ENCODE assay signal across 14 cellular contexts in genomic region chr13:103078145-103078544, GRCh38. TPM values are rescaled to one million over a fixed set of nuclear protein-coding genes. Genes with fewer than 3 reads are reported as not detected.
A peak's percentile ranks its signal among the peaks of the same experiment; 100 is the strongest.
DNase-seq lines count a peak whose midpoint lies in the region; ATAC-seq and TF ChIP-seq lines count a peak whose summit lies in the region.
"Had no signal": no experiment of that assay in that cellular context is flagged by ENCODE, and none has a peak within 500 bp of the region (broad histone marks: within the 10 kb centered on the region; RNA-seq: fewer than 3 reads in every experiment).

No MANE protein-coding gene starts in this region.

- no peak for TF ChIP-seq CTCF in MM.1S (IDR thresholded peaks at IDR 0.05; ENCODE audit: low read length)
- TF ChIP-seq CTCF in thyroid gland (IDR thresholded peaks at IDR 0.05): no peak

- 82 to 86% methylated on average over 5 of the region's 5 CpGs for WGBS in thyroid gland, 2 donors

- TF ChIP-seq POLR2A in thyroid gland (IDR thresholded peaks at IDR 0.05): no peak

- 0 out of 2 replicates have a peak overlapping the region, but pooled peaks have one; percentile 19 for H3K4me2 ChIP-seq in MM.1S (ENCODE audit: low read depth, low read length)

- no peaks in the 10 kb centered on the region for H3K4me1 ChIP-seq in MM.1S (ENCODE audit: low read length)
- H3K4me1 ChIP-seq in thyroid gland: no peaks in the 10 kb centered on the region

- H3K9me3 ChIP-seq in MM.1S (replicated peaks; ENCODE audit: insufficient read depth, low read length) (no peaks in the 10 kb centered on the region), thyroid gland (no peaks in the 10 kb centered on the region)

- no peak overlapping the region for H2AFZ ChIP-seq in MM.1S (ENCODE audit: low read length)

- no peak overlapping the region for H3K4me3 ChIP-seq in MM.1S (ENCODE audit: low read length)
- H3K4me3 ChIP-seq in thyroid gland (replicated peaks in 1 of 3): no peak overlapping the region

- H3K36me3 ChIP-seq in MM.1S (replicated peaks; ENCODE audit: insufficient read depth, low read length): no peaks in the 10 kb centered on the region
- H3K36me3 ChIP-seq in thyroid gland: no peaks in the 10 kb centered on the region
- H3K36me3 ChIP-seq: WERI-Rb-1 had no signal

- no peaks in the 10 kb centered on the region for H3K9me2 ChIP-seq in MM.1S (replicated peaks; ENCODE audit: insufficient read depth, low read length)

- no peak overlapping the region for H3K27ac ChIP-seq in MM.1S (ENCODE audit: low read length)
- no peak overlapping the region for H3K27ac ChIP-seq in thyroid gland
- H3K27ac ChIP-seq: WERI-Rb-1 had no signal

- DNase-seq in MM.1S (peak; percentile 21), GF-D8 (lab: John Stamatoyannopoulos, UW) (no peak), thyroid gland (no peak), nucleus accumbens (lab: John Stamatoyannopoulos, UW) (no peak), putamen (ENCODE audit: low spot score) (no peak)
- DNase-seq: activated effector memory CD4-positive, alpha-beta T cell treated with Interleukin-2 at 50 U/mL for 16 hours; HCEC 1CT; NCI-H345; SHP77; WERI-Rb-1 had no signal

- H3K27me3 ChIP-seq in MM.1S (replicated peaks; ENCODE audit: insufficient read depth, low read length) (no peaks in the 10 kb centered on the region), thyroid gland (no peaks in the 10 kb centered on the region)

- no peak overlapping the region for H3K9ac ChIP-seq in MM.1S (ENCODE audit: low read length)

- no peaks in the 10 kb centered on the region for H3K79me2 ChIP-seq in MM.1S (ENCODE audit: low read length)

- intact Hi-C loops in thyroid gland (cut with DNase I): no loop called here

- peak; percentile 93 for ATAC-seq in GM18511 (IDR thresholded peaks at IDR 0.05; ENCODE audit: unreplicated experiment)
- ATAC-seq in GM21390 (IDR thresholded peaks at IDR 0.05; ENCODE audit: unreplicated experiment): peak; percentile 98
- peak; percentile 94 for ATAC-seq in HG02981 (IDR thresholded peaks at IDR 0.05; ENCODE audit: unreplicated experiment)
- ATAC-seq: sciatic nerve had no signal

- H4K20me1 ChIP-seq in MM.1S (ENCODE audit: insufficient read depth, low read length): no peaks in the 10 kb centered on the region

- H3F3A ChIP-seq in MM.1S (ENCODE audit: insufficient read depth, low read length): no peaks in the 10 kb centered on the region

RNA-seq across cellular contexts. Expression of gene SLC10A2, which starts 11.9 kb away (rescaled TPM):
- not detected for total RNA-seq in thyroid gland
- total RNA-seq: sciatic nerve had no signal
